Comparison of ENCODE assay signal across 18 cellular contexts in genomic region chr7:34486371-34486770, GRCh38.
A peak's percentile ranks its signal among the peaks of the same experiment; 100 is the strongest.
DNase-seq lines count a peak whose midpoint lies in the region; ATAC-seq, FAIRE-seq and TF ChIP-seq lines count a peak whose summit lies in the region.
"Had no signal": no experiment of that assay in that cellular context is flagged by ENCODE, and none has a peak within 500 bp of the region (broad histone marks: within the 10 kb centered on the region; RNA-seq: fewer than 3 reads in every experiment).

No MANE protein-coding gene starts in this region.

- peak overlapping the region; percentile 32 for H2AFZ ChIP-seq in keratinocyte (ENCODE audit: control insufficient read depth, low read length)

- no peaks in the 10 kb centered on the region for H4K20me1 ChIP-seq in keratinocyte (ENCODE audit: control insufficient read depth, extremely low read depth, insufficient read depth, low read length)

- H3K27me3 Mint-ChIP-seq in brain, result no peaks in the 10 kb centered on the region
- H3K27me3 Mint-ChIP-seq: CD4-positive, CD25-positive, alpha-beta regulatory T cell had no signal

- FAIRE-seq in keratinocyte (lab: Jason Lieb, UNC), result no peak
- FAIRE-seq: RCC 7860 had no signal

- in situ Hi-C loops in G401 (cut with HindIII; ENCODE audit: low sequenced_read_pairs), result no loop called here

- H3K79me2 ChIP-seq in keratinocyte (ENCODE audit: control insufficient read depth, insufficient read depth, low read length), result no peaks in the 10 kb centered on the region

- H3K27me3 ChIP-seq in keratinocyte (ENCODE audit: control insufficient read depth, extremely low read depth, insufficient read depth, low read length), result no peaks in the 10 kb centered on the region

- peak overlapping the region in 3 of 5 experiments; percentile 7 to 57 (median 32) for H3K27ac Mint-ChIP-seq in brain
- H3K27ac Mint-ChIP-seq: CD4-positive, CD25-positive, alpha-beta regulatory T cell had no signal

- peak overlapping the region in 1 of 5 experiments; percentile 42 for H3K4me3 Mint-ChIP-seq in brain
- H3K4me3 Mint-ChIP-seq: CD4-positive, CD25-positive, alpha-beta regulatory T cell had no signal

- TF ChIP-seq CTCF in brain (conservative IDR thresholded peaks at IDR 0.05), result no peak
- no peak for TF ChIP-seq CTCF in keratinocyte (optimal IDR thresholded peaks at IDR 0.05 in 1 of 3, IDR thresholded peaks at IDR 0.05 in 1 of 3, conservative IDR thresholded peaks at IDR 0.05 in 1 of 3; ENCODE audit: extremely low read depth in 1 of 3, insufficient read depth in 2 of 3, low read length in 3 of 3)

- no peak overlapping the region for H3K4me2 ChIP-seq in keratinocyte (ENCODE audit: control insufficient read depth, extremely low read depth, insufficient read depth, low read depth, low read length)

- H3K9ac ChIP-seq in keratinocyte (ENCODE audit: control insufficient read depth, extremely low read depth, insufficient read depth, low read length), result no peak overlapping the region

- no peaks in the 10 kb centered on the region for H3K9me1 ChIP-seq in keratinocyte (ENCODE audit: control insufficient read depth, extremely low read depth, insufficient read depth, low read length)

- H3K9me3 Mint-ChIP-seq in brain, result peaks cover 3 to 14% (median 4%) of the 10 kb centered on the region in 5 experiments

- no peaks in the 10 kb centered on the region for H3K36me3 ChIP-seq in keratinocyte (ENCODE audit: control insufficient read depth in 2 of 2, extremely low read depth in 1 of 2, insufficient read depth in 2 of 2, low read length in 2 of 2)

- H3K27ac ChIP-seq in keratinocyte (ENCODE audit: control insufficient read depth, insufficient read depth, low read length), result no peak overlapping the region

- DNase-seq in G401 (ENCODE audit: low spot score) (peak; percentile 94), NCI-H1436 treated with DMSO at 0.1 percent for 48 hours (lab: John Stamatoyannopoulos, UW) (peak; percentile 94), keratinocyte (ENCODE audit: low read depth, low spot score) (no peak), mesenteric fat pad (ENCODE audit: low spot score) (no peak), NCI-H2081 treated with DMSO at 0.1 percent for 48 hours (lab: John Stamatoyannopoulos, UW) (no peak)
- no peak for DNase-seq in stimulated activated CD4-positive, alpha-beta T cell treated with anti-CD3 and anti-CD28 coated beads, Interleukin-4, amount 100 ng/mL, for 24 hours
- DNase-seq: AML-193; Calu3; CD4-positive, CD25-positive, alpha-beta regulatory T cell; DMS79 treated with DMSO at 0.1 percent for 48 hours; GF-D8; GOT3; KBM-7; NCI-H2029 treated with DMSO at 0.1 percent for 48 hours; SHP77 had no signal

- dilution Hi-C loops in keratinocyte (cut with MboI; ENCODE audit: extremely low pct_ligation_motif_present, low sequenced_read_pairs), result no loop called here

- no peaks in the 10 kb centered on the region for H3K9me3 ChIP-seq in keratinocyte (ENCODE audit: control insufficient read depth, low read depth, low read length)

- no peak overlapping the region for H3K4me3 ChIP-seq in keratinocyte (ENCODE audit: control insufficient read depth in 2 of 3, extremely low read depth in 1 of 3, insufficient read depth in 2 of 3, low read depth in 1 of 3, low read length in 3 of 3)

- H3K4me1 Mint-ChIP-seq in brain, result peaks cover 18% of the 10 kb centered on the region

- peaks cover 8% of the 10 kb centered on the region for H3K4me1 ChIP-seq in keratinocyte (ENCODE audit: control insufficient read depth, extremely low read depth, insufficient read depth, low read length)

- ATAC-seq in HG03460 (IDR thresholded peaks at IDR 0.05; ENCODE audit: unreplicated experiment), result no peak

- H3K36me3 Mint-ChIP-seq in brain, result no peaks in the 10 kb centered on the region
- H3K36me3 Mint-ChIP-seq: CD4-positive, CD25-positive, alpha-beta regulatory T cell had no signal

Comparison
In these comparisons a context has a peak if more than half of its experiments do, and no peak if none do; other contexts are left out.
1. DNase-seq: peak in G401 (single experiment) and NCI-H1436 treated with DMSO at 0.1 percent for 48 hours (single experiment); none in keratinocyte (single experiment), stimulated activated CD4-positive, alpha-beta T cell treated with anti-CD3 and anti-CD28 coated beads, Interleukin-4, amount 100 ng/mL, for 24 hours (single experiment), mesenteric fat pad (single experiment) and NCI-H2081 treated with DMSO at 0.1 percent for 48 hours (single experiment).